24 cellular contexts compared by ENCODE assay signal in the genomic region with DNA sequence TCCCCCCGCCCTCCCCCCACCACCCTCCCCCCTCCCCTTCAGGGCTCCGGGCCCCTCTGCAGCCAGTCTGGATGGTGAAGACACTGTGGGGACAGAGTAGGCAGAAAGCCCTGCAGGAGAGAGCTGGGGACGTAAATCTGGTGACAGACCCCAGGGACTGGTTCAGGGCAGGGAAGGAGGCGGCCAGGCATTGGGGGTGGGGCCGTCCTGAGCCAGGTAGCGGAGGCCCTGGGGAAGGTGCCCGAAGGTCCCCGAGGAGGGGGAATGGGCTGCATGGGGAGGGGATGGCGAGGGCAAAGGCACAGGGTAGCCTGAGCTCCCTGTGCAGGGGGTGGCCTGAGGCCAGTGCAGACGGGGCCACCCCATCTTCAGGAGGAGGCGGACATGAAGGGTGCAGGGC. TPM values are rescaled to one million over a fixed set of nuclear protein-coding genes. Genes with fewer than 3 reads are reported as not detected.
DNase-seq lines count a peak whose midpoint lies in the region; ATAC-seq, FAIRE-seq and TF ChIP-seq lines count a peak whose summit lies in the region.
"Had no signal": no experiment of that assay in that cellular context is flagged by ENCODE, and none has a peak within 500 bp of the region (broad histone marks: within the 10 kb centered on the region; RNA-seq: fewer than 3 reads in every experiment).

No MANE protein-coding gene starts in this region.

- H3K79me2 ChIP-seq in HepG2 (ENCODE audit: insufficient read depth, low read length) (no peaks in the 10 kb centered on the region), neural progenitor cell (ENCODE audit: low read depth) (no peaks in the 10 kb centered on the region)

- intact Hi-C loops in HepG2 (cut with micrococcal nuclease; ENCODE audit: unreplicated experiment) (no loop called here), right lobe of liver (cut with DNase I) (no loop called here), uterus (cut with DNase I; ENCODE audit: low total_unique reads) (no loop called here)

- H3K4me1 ChIP-seq in HepG2 (ENCODE audit: insufficient read depth, low read length) (no peaks in the 10 kb centered on the region), right lobe of liver (no peaks in the 10 kb centered on the region), neural progenitor cell (peaks cover 12% of the 10 kb centered on the region), uterus (peaks cover 0 to 4% of the 10 kb centered on the region in 2 donors)
- H3K4me1 ChIP-seq: HAP-1 had no signal

- no peaks in the 10 kb centered on the region for H3F3A ChIP-seq in neural progenitor cell (ENCODE audit: low read depth)

- H3K9me3 Mint-ChIP-seq in WTC11 (no peaks in the 10 kb centered on the region), neural progenitor cell (no peaks in the 10 kb centered on the region)
- H3K9me3 Mint-ChIP-seq: CD4-positive, alpha-beta memory T cell had no signal

- H3K27ac ChIP-seq in HepG2 (ENCODE audit: extremely low read length, insufficient read depth, low read length) (no peak overlapping the region), right lobe of liver (no peak overlapping the region), neural progenitor cell (no peak overlapping the region), uterus (no peak overlapping the region)
- H3K27ac ChIP-seq: BLaER1, HL-60 had no signal

- in situ Hi-C loops in HepG2 (cut with HindIII; ENCODE audit: extremely low pct_ligation_motif_present, low pct_unique_long_range_greater_than_20kb) = no loop called here

- WGBS in HepG2 (ENCODE audit: low lambda C conversion rate) = 8% methylated on average over 6 of the region's 11 CpGs
- WGBS in right lobe of liver (ENCODE audit: insufficient coverage, low coverage, low lambda C conversion rate, missing lambda C conversion rate) = 28% methylated on average over 4 of the region's 11 CpGs

- no peaks in the 10 kb centered on the region for H3K27me3 Mint-ChIP-seq in WTC11 (ENCODE audit: low read depth)
- peaks cover 4% of the 10 kb centered on the region for H3K27me3 Mint-ChIP-seq in neural progenitor cell (ENCODE audit: insufficient read depth, low read depth)
- H3K27me3 Mint-ChIP-seq: CD4-positive, alpha-beta memory T cell had no signal

- H4K20me1 ChIP-seq in HepG2 (ENCODE audit: insufficient read depth, low read length) (0 out of 2 replicates have a peak, but pooled peaks cover 3% of the 10 kb centered on the region), neural progenitor cell (ENCODE audit: low read depth) (no peaks in the 10 kb centered on the region)

- H3K4me3 ChIP-seq in HepG2 (replicated peaks in 1 of 3; ENCODE audit: insufficient read depth in 1 of 3, low read depth in 2 of 3, low read length in 3 of 3) (no peak overlapping the region), right lobe of liver (no peak overlapping the region), neural progenitor cell (no peak overlapping the region), uterus (no peak overlapping the region)
- H3K4me3 ChIP-seq: BLaER1, HAP-1 had no signal

- H3K36me3 Mint-ChIP-seq in WTC11 = no peaks in the 10 kb centered on the region
- no peaks in the 10 kb centered on the region for H3K36me3 Mint-ChIP-seq in neural progenitor cell
- H3K36me3 Mint-ChIP-seq: CD14-positive monocyte; CD4-positive, alpha-beta memory T cell had no signal

- H3K27ac Mint-ChIP-seq in WTC11 = no peak overlapping the region
- no peak overlapping the region for H3K27ac Mint-ChIP-seq in neural progenitor cell
- H3K27ac Mint-ChIP-seq: CD14-positive monocyte; CD4-positive, alpha-beta memory T cell had no signal

- DNase-seq in HepG2 (ENCODE audit: low spot score) = no peak
- DNase-seq in right lobe of liver = no peak
- no peak for DNase-seq in WTC11 (ENCODE audit: low spot score)
- DNase-seq in neural progenitor cell (ENCODE audit: low spot score) = peak; percentile 29
- no peak for DNase-seq in SKM-1 treated with dmso at 0.1 percent for 144 hours (lab: John Stamatoyannopoulos, UW; ENCODE audit: unreplicated experiment)
- DNase-seq in uterus = no peak
- DNase-seq: 8988T; CD4-positive, alpha-beta memory T cell; DMS153; DMS79; GDM1; IMR-90 had no signal

- H3K4me1 Mint-ChIP-seq in WTC11 = no peaks in the 10 kb centered on the region
- H3K4me1 Mint-ChIP-seq in neural progenitor cell = peaks cover 7% of the 10 kb centered on the region
- H3K4me1 Mint-ChIP-seq: CD14-positive monocyte; CD4-positive, alpha-beta memory T cell had no signal

- H3K36me3 ChIP-seq in HepG2 (replicated peaks in 1 of 2; ENCODE audit: control insufficient read depth in 1 of 2, insufficient read depth in 2 of 2, low read length in 2 of 2) (no peaks in the 10 kb centered on the region), right lobe of liver (no peaks in the 10 kb centered on the region), neural progenitor cell (no peaks in the 10 kb centered on the region), uterus (no peaks in the 10 kb centered on the region)
- H3K36me3 ChIP-seq: BLaER1, HAP-1 had no signal

- TF ChIP-seq EP300 in HepG2 (IDR thresholded peaks at IDR 0.05; ENCODE audit: low read depth in 2 of 2, low read length in 2 of 2) (no peak), HepG2 (CRISPR knock-in tag; IDR thresholded peaks at IDR 0.05; ENCODE audit: borderline replicate concordance) (no peak)

- no peak for FAIRE-seq in HepG2 (lab: Jason Lieb, UNC)
- FAIRE-seq: GM12892, GM18507 had no signal

- TF ChIP-seq CTCF in HepG2 (CRISPR knock-in tag; IDR thresholded peaks at IDR 0.05) (no peak), right lobe of liver (IDR thresholded peaks at IDR 0.05) (no peak), WTC11 (IDR thresholded peaks at IDR 0.05) (no peak), neural progenitor cell (IDR thresholded peaks at IDR 0.05) (no peak), uterus (IDR thresholded peaks at IDR 0.05) (no peak)

- no peaks in the 10 kb centered on the region for H3K9me3 ChIP-seq in HepG2 (ENCODE audit: low read length)
- H3K9me3 ChIP-seq in right lobe of liver = no peaks in the 10 kb centered on the region
- H3K9me3 ChIP-seq in neural progenitor cell (ENCODE audit: low read depth) = no peaks in the 10 kb centered on the region
- no peaks in the 10 kb centered on the region for H3K9me3 ChIP-seq in uterus
- H3K9me3 ChIP-seq: BLaER1, HAP-1 had no signal

- no peak overlapping the region for H3K9ac ChIP-seq in HepG2 (ENCODE audit: insufficient read depth, low read depth, low read length)
- no peak overlapping the region for H3K9ac ChIP-seq in neural progenitor cell
- H3K9ac ChIP-seq: BLaER1 had no signal

- H3K27me3 ChIP-seq in HepG2 (ENCODE audit: control insufficient read depth in 1 of 2, insufficient read depth in 2 of 2, low read length in 2 of 2) = peaks cover 17 to 68% of the 10 kb centered on the region in 2 experiments; a peak in 4 of 5 replicates
- H3K27me3 ChIP-seq in right lobe of liver = no peaks in the 10 kb centered on the region
- H3K27me3 ChIP-seq in neural progenitor cell = no peaks in the 10 kb centered on the region
- no peaks in the 10 kb centered on the region for H3K27me3 ChIP-seq in uterus

- ATAC-seq in HepG2 (peak; percentile 6; the same call in 1 of the 3 replicates), right lobe of liver (no peak), WTC11 (peak; percentile 47), GM18511 (IDR thresholded peaks at IDR 0.05; ENCODE audit: unreplicated experiment) (no peak)

- BruUV-seq in HepG2 (replicated peaks; lab: Mats Ljungman, UMichigan) = no TSS peak

- TF ChIP-seq POLR2A in HepG2 (IDR thresholded peaks at IDR 0.05; ENCODE audit: insufficient read depth in 1 of 2, low read depth in 2 of 2, low read length in 2 of 2) (no peak), right lobe of liver (IDR thresholded peaks at IDR 0.05) (no peak), uterus (IDR thresholded peaks at IDR 0.05) (no peak)

- no peak for TF ChIP-seq RAD21 in HepG2 (CRISPR knock-in tag; IDR thresholded peaks at IDR 0.05)

- H3K4me2 ChIP-seq in HepG2 (ENCODE audit: low read depth, low read length) = no peak overlapping the region
- H3K4me2 ChIP-seq in neural progenitor cell = peak overlapping the region; percentile 31
- H3K4me2 ChIP-seq: BLaER1 had no signal

- H2AFZ ChIP-seq in HepG2 (ENCODE audit: low read length) (no peak overlapping the region), neural progenitor cell (replicated peaks) (no peak overlapping the region)

- H3K4me3 Mint-ChIP-seq in WTC11 = no peak overlapping the region
- H3K4me3 Mint-ChIP-seq in neural progenitor cell = no peak overlapping the region
- H3K4me3 Mint-ChIP-seq: CD14-positive monocyte; CD4-positive, alpha-beta memory T cell had no signal

- POLR2A ChIA-PET in HepG2 (lab: Yijun Ruan, JAX) = no interaction called here
- POLR2A ChIA-PET in WTC11 (lab: Charles Lee) = no interaction called here

- CTCF ChIA-PET in HepG2 (lab: Yijun Ruan, JAX; ENCODE audit: low intra/inter-chr PET ratio, low total read pairs) (no interaction called here), WTC11 (lab: Charles Lee) (interaction anchor here (1.0 to 2.5 kb wide), 3 partner anchors 19 to 69 kb away, joined by 3 to 6 read pairs (median 4); no protein-coding TSS in a partner anchor)

RNA-seq across cellular contexts. Expression of gene CACNA1H, which starts 26.3 kb away (rescaled TPM):
- total RNA-seq in HepG2 (2016; rRNA removed; fragmentation: Illumina TruSeq; extraction: Trizol) (0.40 and 0.56 TPM in 2 replicates), right lobe of liver (10 to 100 TPM in 1 of 6 experiments, 1 to 10 TPM in 3, under 1 TPM in 2; 0.56 to 14.0 (median 5.0) TPM), WTC11 (2021) (38.0 to 46.9 TPM (median 46.4 TPM) in 3 replicates), neural progenitor cell (ENCODE audit: low replicate concordance) (9.5 and 32.6 TPM in 2 replicates), uterus (10 to 100 TPM in 3 of 4 donors, 1 to 10 TPM in 1; 6.8 to 94.5 (median 27.6) TPM)
- under 0.01 TPM in 1 of 2 replicates, not detected in the other for total RNA-seq in HepG2 (2016; cell fraction: cytosol; rRNA removed; fragmentation: Illumina TruSeq; extraction: Trizol; ENCODE audit: low read depth)
- 0.30 and 0.52 TPM in 2 replicates for total RNA-seq in HepG2 (2016; cell fraction: insoluble cytoplasmic fraction; rRNA removed; fragmentation: Illumina TruSeq; extraction: Trizol)
- 0.17 and 0.22 TPM in 2 replicates for total RNA-seq in HepG2 (2016; cell fraction: membrane; rRNA removed; fragmentation: Illumina TruSeq; extraction: Trizol)
- 0.59 and 1.2 TPM in 2 replicates for total RNA-seq in HepG2 (2016; cell fraction: nucleus; rRNA removed; fragmentation: Illumina TruSeq; extraction: Trizol)
- 1.8 and 3.0 TPM in 2 replicates for polyA plus RNA-seq in HepG2 (2011; rRNA removed)
- 1.9 and 2.4 TPM in 2 replicates for polyA plus RNA-seq in HepG2 (2011; cell fraction: cytosol; rRNA removed)
- 13.0 and 15.5 TPM in 2 replicates for polyA plus RNA-seq in HepG2 (2011; cell fraction: nucleus; rRNA removed)
- polyA plus RNA-seq in HepG2 (2012) = 0.21 and 1.4 TPM in 2 replicates
- 0.03 and 0.05 TPM in 2 replicates for polyA plus RNA-seq in HepG2 (2016; cell fraction: cytosol; fragmentation: Illumina TruSeq; extraction: Trizol; ENCODE audit: low read depth)
- 0.22 TPM in 2 replicates for polyA plus RNA-seq in HepG2 (2016; cell fraction: insoluble cytoplasmic fraction; fragmentation: Illumina TruSeq; extraction: Trizol; ENCODE audit: low read depth)
- polyA plus RNA-seq in HepG2 (2016; cell fraction: membrane; fragmentation: Illumina TruSeq; extraction: Trizol; ENCODE audit: low read depth) = 0.10 and 0.14 TPM in 2 replicates
- polyA plus RNA-seq in HepG2 (2016; cell fraction: nucleus; fragmentation: Illumina TruSeq; extraction: Trizol; ENCODE audit: insufficient read depth, low read depth) = 1.6 and 2.0 TPM in 2 replicates
- 0.40 and 7.6 TPM in 2 replicates for polyA minus RNA-seq in HepG2 (2011; rRNA and poly(A)+ RNA removed; ENCODE audit: low replicate concordance)
- 3.0 and 3.5 TPM in 2 replicates for polyA minus RNA-seq in HepG2 (2011; cell fraction: cytosol; rRNA and poly(A)+ RNA removed)
- 2.7 and 4.5 TPM in 2 replicates for polyA minus RNA-seq in HepG2 (2011; cell fraction: nucleus; rRNA and poly(A)+ RNA removed)
- total RNA-seq: HT1080 had no signal
- polyA plus RNA-seq: CD14-positive monocyte had no signal

RNA-seq across cellular contexts. Expression of gene C1QTNF8, which starts 30.5 kb away (rescaled TPM):
- 0.09 TPM in 1 of 2 replicates, not detected in the other for total RNA-seq in HepG2 (2016; rRNA removed; fragmentation: Illumina TruSeq; extraction: Trizol)
- 0.20 TPM in 1 of 2 replicates, not detected in the other for total RNA-seq in HepG2 (2016; cell fraction: cytosol; rRNA removed; fragmentation: Illumina TruSeq; extraction: Trizol; ENCODE audit: low read depth)
- total RNA-seq in HepG2 (2016; cell fraction: insoluble cytoplasmic fraction; rRNA removed; fragmentation: Illumina TruSeq; extraction: Trizol) = not detected in 2 replicates
- total RNA-seq in HepG2 (2016; cell fraction: membrane; rRNA removed; fragmentation: Illumina TruSeq; extraction: Trizol) = not detected in 2 replicates
- 0.22 TPM in 1 of 2 replicates, not detected in the other for total RNA-seq in HepG2 (2016; cell fraction: nucleus; rRNA removed; fragmentation: Illumina TruSeq; extraction: Trizol)
- not detected in 2 replicates for polyA plus RNA-seq in HepG2 (2011; rRNA removed)
- not detected in 2 replicates for polyA plus RNA-seq in HepG2 (2011; cell fraction: cytosol; rRNA removed)
- polyA plus RNA-seq in HepG2 (2011; cell fraction: nucleus; rRNA removed) = 0.13 TPM in 1 of 2 replicates, not detected in the other
- polyA plus RNA-seq in HepG2 (2012) = not detected in 2 replicates
- not detected in 2 replicates for polyA plus RNA-seq in HepG2 (2016; cell fraction: cytosol; fragmentation: Illumina TruSeq; extraction: Trizol; ENCODE audit: low read depth)
- polyA plus RNA-seq in HepG2 (2016; cell fraction: insoluble cytoplasmic fraction; fragmentation: Illumina TruSeq; extraction: Trizol; ENCODE audit: low read depth) = not detected in 2 replicates
- not detected in 2 replicates for polyA plus RNA-seq in HepG2 (2016; cell fraction: membrane; fragmentation: Illumina TruSeq; extraction: Trizol; ENCODE audit: low read depth)
- polyA plus RNA-seq in HepG2 (2016; cell fraction: nucleus; fragmentation: Illumina TruSeq; extraction: Trizol; ENCODE audit: insufficient read depth, low read depth) = not detected in 2 replicates
- polyA minus RNA-seq in HepG2 (2011; rRNA and poly(A)+ RNA removed; ENCODE audit: low replicate concordance) = not detected in 2 replicates
- not detected in 2 replicates for polyA minus RNA-seq in HepG2 (2011; cell fraction: cytosol; rRNA and poly(A)+ RNA removed)
- not detected in 2 replicates for polyA minus RNA-seq in HepG2 (2011; cell fraction: nucleus; rRNA and poly(A)+ RNA removed)
- not detected for total RNA-seq in right lobe of liver
- total RNA-seq in WTC11 (2021) = 0.13 to 0.16 TPM in 2 of 3 replicates, not detected in the other
- total RNA-seq in neural progenitor cell (ENCODE audit: low replicate concordance) = not detected in 2 replicates
- not detected for total RNA-seq in uterus
- total RNA-seq: A673; CD4-positive, alpha-beta memory T cell; Daoy; H4; HT1080; IMR-90 had no signal
- polyA plus RNA-seq: AG04450; CD14-positive monocyte; CD4-positive, alpha-beta memory T cell; IMR-90 had no signal

RNA-seq across cellular contexts. Expression of gene SSTR5, which starts 54.0 kb away (rescaled TPM):
- total RNA-seq in HepG2 (2016; rRNA removed; fragmentation: Illumina TruSeq; extraction: Trizol) = 0.14 and 0.49 TPM in 2 replicates
- 0.18 TPM in 1 of 2 replicates, not detected in the other for total RNA-seq in HepG2 (2016; cell fraction: cytosol; rRNA removed; fragmentation: Illumina TruSeq; extraction: Trizol; ENCODE audit: low read depth)
- total RNA-seq in HepG2 (2016; cell fraction: insoluble cytoplasmic fraction; rRNA removed; fragmentation: Illumina TruSeq; extraction: Trizol) = 0.22 TPM in 1 of 2 replicates, not detected in the other
- 0.14 and 0.15 TPM in 2 replicates for total RNA-seq in HepG2 (2016; cell fraction: membrane; rRNA removed; fragmentation: Illumina TruSeq; extraction: Trizol)
- total RNA-seq in HepG2 (2016; cell fraction: nucleus; rRNA removed; fragmentation: Illumina TruSeq; extraction: Trizol) = not detected in 2 replicates
- polyA plus RNA-seq in HepG2 (2011; rRNA removed) = 0.20 and 0.26 TPM in 2 replicates
- 0.55 and 0.79 TPM in 2 replicates for polyA plus RNA-seq in HepG2 (2011; cell fraction: cytosol; rRNA removed)
- 0.55 and 0.62 TPM in 2 replicates for polyA plus RNA-seq in HepG2 (2011; cell fraction: nucleus; rRNA removed)
- 1.3 and 2.0 TPM in 2 replicates for polyA plus RNA-seq in HepG2 (2012)
- not detected in 2 replicates for polyA plus RNA-seq in HepG2 (2016; cell fraction: cytosol; fragmentation: Illumina TruSeq; extraction: Trizol; ENCODE audit: low read depth)
- polyA plus RNA-seq in HepG2 (2016; cell fraction: insoluble cytoplasmic fraction; fragmentation: Illumina TruSeq; extraction: Trizol; ENCODE audit: low read depth) = not detected in 2 replicates
- polyA plus RNA-seq in HepG2 (2016; cell fraction: membrane; fragmentation: Illumina TruSeq; extraction: Trizol; ENCODE audit: low read depth) = 0.18 TPM in 1 of 2 replicates, not detected in the other
- polyA plus RNA-seq in HepG2 (2016; cell fraction: nucleus; fragmentation: Illumina TruSeq; extraction: Trizol; ENCODE audit: insufficient read depth, low read depth) = 0.36 TPM in 1 of 2 replicates, not detected in the other
- 0.26 and 1.1 TPM in 2 replicates for polyA minus RNA-seq in HepG2 (2011; rRNA and poly(A)+ RNA removed; ENCODE audit: low replicate concordance)
- 0.44 and 0.59 TPM in 2 replicates for polyA minus RNA-seq in HepG2 (2011; cell fraction: cytosol; rRNA and poly(A)+ RNA removed)
- 0.26 TPM in 1 of 2 replicates, not detected in the other for polyA minus RNA-seq in HepG2 (2011; cell fraction: nucleus; rRNA and poly(A)+ RNA removed)
- total RNA-seq in right lobe of liver = not detected
- 0.61 to 0.85 TPM (median 0.78 TPM) in 3 replicates for total RNA-seq in WTC11 (2021)
- not detected in 2 replicates for total RNA-seq in neural progenitor cell (ENCODE audit: low replicate concordance)
- not detected for total RNA-seq in uterus
- total RNA-seq: A673; CD4-positive, alpha-beta memory T cell; Daoy; H4; HT1080; IMR-90 had no signal
- polyA plus RNA-seq: AG04450; CD14-positive monocyte; CD4-positive, alpha-beta memory T cell; IMR-90 had no signal

Comparison
In these comparisons a context has a peak if more than half of its experiments do, and no peak if none do; other contexts are left out.
1. ATAC-seq: peak in HepG2 (single experiment) and WTC11 (single experiment); none in right lobe of liver (0 of 4) and GM18511 (single experiment).